ENCODE assay signal across 15 cellular contexts in the genomic region with DNA sequence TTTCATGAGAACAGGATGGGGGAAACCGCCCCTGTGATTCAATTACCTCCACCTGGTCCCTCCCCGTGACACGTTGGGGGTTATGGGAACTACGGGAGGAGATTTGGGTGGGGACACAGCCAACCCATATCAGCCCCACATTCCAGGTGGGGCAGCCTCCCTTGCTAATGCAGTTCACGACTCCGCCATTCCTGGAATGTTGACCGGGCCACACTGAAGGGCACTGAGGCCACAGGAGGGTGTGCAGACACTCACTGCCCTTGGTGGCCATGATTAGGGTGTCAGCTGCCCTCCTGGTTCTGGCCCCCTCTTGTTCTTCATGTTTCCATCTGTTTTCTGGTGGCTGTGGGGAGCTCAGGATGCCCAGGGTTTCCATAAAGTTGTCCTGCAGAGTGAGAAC.
DNase-seq lines count a peak whose midpoint lies in the region; ATAC-seq and TF ChIP-seq lines count a peak whose summit lies in the region.
"Had no signal": no experiment of that assay in that cellular context is flagged by ENCODE, and none has a peak within 500 bp of the region (broad histone marks: within the 10 kb centered on the region; RNA-seq: fewer than 3 reads in every experiment).

No MANE protein-coding gene starts in this region.

- intact Hi-C loops in left ventricle myocardium superior (cut with micrococcal nuclease) (no loop called here), Right ventricle myocardium superior (cut with DNase I) (no loop called here), posterior vena cava (cut with DNase I) (loop anchor here in 1 of 2 donors (1.0 kb wide), 1 partner anchor 19 kb away; no protein-coding TSS in a partner anchor), upper lobe of right lung (cut with DNase I) (no loop called here)

- no peaks in the 10 kb centered on the region for H3K9me3 ChIP-seq in upper lobe of right lung

- no peaks in the 10 kb centered on the region for H3K36me3 ChIP-seq in upper lobe of right lung

- H3K4me3 ChIP-seq in upper lobe of right lung: no peak overlapping the region

- DNase-seq in left ventricle myocardium superior (peak; percentile 14), Right ventricle myocardium superior (no peak), posterior vena cava (ENCODE audit: low spot score) (peak; percentile 45), upper lobe of right lung (peak; percentile 45), GDM1 (lab: John Stamatoyannopoulos, UW) (no peak)
- DNase-seq: C1 segment of cervical spinal cord; CD4-positive, alpha-beta memory T cell; COR-L47; DMS153; DMS79 treated with DMSO at 0.1 percent for 48 hours; EL; HCEC 1CT; HFFc6 had no signal

- ATAC-seq in left ventricle myocardium superior (no peak), Right ventricle myocardium superior (ENCODE audit: poor library complexity) (no peak), upper lobe of right lung (no peak), GM18870 (IDR thresholded peaks at IDR 0.05; ENCODE audit: unreplicated experiment) (no peak)

- no peaks in the 10 kb centered on the region for H3K27me3 ChIP-seq in upper lobe of right lung

- H3K4me1 ChIP-seq in upper lobe of right lung: no peaks in the 10 kb centered on the region

- H3K27ac ChIP-seq in cingulate gyrus (ENCODE audit: low read depth, low read length) (peak overlapping the region; percentile 29), upper lobe of right lung (no peak overlapping the region)

- no peak for TF ChIP-seq CTCF in upper lobe of right lung (IDR thresholded peaks at IDR 0.05)

Comparison
In these comparisons a context has a peak if more than half of its experiments do, and no peak if none do; other contexts are left out.
1. DNase-seq: peak in left ventricle myocardium superior (single experiment), posterior vena cava (single experiment) and upper lobe of right lung (single experiment); none in Right ventricle myocardium superior (single experiment) and GDM1 (single experiment).